1 cellular context compared by ENCODE assay signal in genomic region chr19:45792482-45793177, GRCh38.
TF ChIP-seq lines count a peak whose summit lies in the region.

A gene with protein sequence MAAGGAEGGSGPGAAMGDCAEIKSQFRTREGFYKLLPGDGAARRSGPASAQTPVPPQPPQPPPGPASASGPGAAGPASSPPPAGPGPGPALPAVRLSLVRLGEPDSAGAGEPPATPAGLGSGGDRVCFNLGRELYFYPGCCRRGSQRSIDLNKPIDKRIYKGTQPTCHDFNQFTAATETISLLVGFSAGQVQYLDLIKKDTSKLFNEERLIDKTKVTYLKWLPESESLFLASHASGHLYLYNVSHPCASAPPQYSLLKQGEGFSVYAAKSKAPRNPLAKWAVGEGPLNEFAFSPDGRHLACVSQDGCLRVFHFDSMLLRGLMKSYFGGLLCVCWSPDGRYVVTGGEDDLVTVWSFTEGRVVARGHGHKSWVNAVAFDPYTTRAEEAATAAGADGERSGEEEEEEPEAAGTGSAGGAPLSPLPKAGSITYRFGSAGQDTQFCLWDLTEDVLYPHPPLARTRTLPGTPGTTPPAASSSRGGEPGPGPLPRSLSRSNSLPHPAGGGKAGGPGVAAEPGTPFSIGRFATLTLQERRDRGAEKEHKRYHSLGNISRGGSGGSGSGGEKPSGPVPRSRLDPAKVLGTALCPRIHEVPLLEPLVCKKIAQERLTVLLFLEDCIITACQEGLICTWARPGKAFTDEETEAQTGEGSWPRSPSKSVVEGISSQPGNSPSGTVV (minus strand): TSS chr19:45792845. CDS start chr19:45792756, 89 bp downstream.

TF ChIP-seq in K562, 482 proteins besides CTCF, POLR2A, EP300 and RAD21 (continued from another document and continues in another):
- TF ChIP-seq, protein P1, sequence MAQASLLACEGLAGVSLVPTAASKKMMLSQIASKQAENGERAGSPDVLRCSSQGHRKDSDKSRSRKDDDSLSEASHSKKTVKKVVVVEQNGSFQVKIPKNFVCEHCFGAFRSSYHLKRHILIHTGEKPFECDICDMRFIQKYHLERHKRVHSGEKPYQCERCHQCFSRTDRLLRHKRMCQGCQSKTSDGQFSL (CRISPR knock-in tag; IDR thresholded peaks at IDR 0.05) = peak; percentile 45; the same call in 1 of the 2 replicates
- TF ChIP-seq, protein P1 (tag; IDR thresholded peaks at IDR 0.05) = no peak
- TF ChIP-seq MXI1 (IDR thresholded peaks at IDR 0.05; ENCODE audit: low read depth, low read length) (peak; percentile 97), CHCHD3 (CRISPR knock-in tag; IDR thresholded peaks at IDR 0.05) (no peak), CSDE1 (IDR thresholded peaks at IDR 0.05) (peak in 1 of 2 experiments; percentile 98; a peak in 2 of 4 replicates), SRF (CRISPR knock-in tag; IDR thresholded peaks at IDR 0.05) (peak in 1 of 2 experiments; percentile 53; a peak in 1 of 4 replicates), POLR2AphosphoS5 (IDR thresholded peaks at IDR 0.05; ENCODE audit: control insufficient read depth, insufficient read depth, low read depth, low read length) (peak; percentile 40; the same call in 1 of the 2 replicates), TEAD2 (tag; IDR thresholded peaks at IDR 0.05) (no peak), BMI1 (IDR thresholded peaks at IDR 0.05; ENCODE audit: low read length) (peak; percentile 98), CHD7 (IDR thresholded peaks at IDR 0.05; ENCODE audit: low read depth, low read length) (no peak), MYNN (IDR thresholded peaks at IDR 0.05) (peak; percentile 100), MYNN (CRISPR knock-in tag; IDR thresholded peaks at IDR 0.05) (peak; percentile 90; the same call in 1 of the 2 replicates), HNRNPLL (IDR thresholded peaks at IDR 0.05; ENCODE audit: low read depth, low read length, poor library complexity, severe bottlenecking) (peak; percentile 43), RBM25 (IDR thresholded peaks at IDR 0.05; ENCODE audit: low read depth, low read length, severe bottlenecking) (peak; percentile 76), SIN3B (IDR thresholded peaks at IDR 0.05; ENCODE audit: low read depth) (peak; percentile 82), ATF7 (IDR thresholded peaks at IDR 0.05) (peak; percentile 65; the same call in 1 of the 2 replicates), RB1 (IDR thresholded peaks at IDR 0.05; ENCODE audit: low read depth) (peak; percentile 91), SIN3A (IDR thresholded peaks at IDR 0.05; ENCODE audit: borderline replicate concordance in 2 of 2, control insufficient read depth in 1 of 2, low read depth in 2 of 2, low read length in 2 of 2) (peak; percentile 53 to 71; a peak in 2 of 4 replicates), GTF2E2 (tag; IDR thresholded peaks at IDR 0.05) (peak; percentile 23; the same call in 1 of the 2 replicates), NEUROD1 (IDR thresholded peaks at IDR 0.05; ENCODE audit: borderline replicate concordance, low read depth, low read length, partially characterized antibody) (peak; percentile 93), SMARCB1 (IDR thresholded peaks at IDR 0.05; ENCODE audit: insufficient read length, low read depth) (no peak), NRF1 (conservative IDR thresholded peaks at IDR 0.05 in 1 of 2, IDR thresholded peaks at IDR 0.05 in 1 of 2) (peak; percentile 60 to 70), CBX1 (IDR thresholded peaks at IDR 0.05; ENCODE audit: low read depth) (no peak), ZNF212 (CRISPR knock-in tag; IDR thresholded peaks at IDR 0.05) (no peak), MCM2 (IDR thresholded peaks at IDR 0.05; ENCODE audit: low read depth) (no peak), MAZ (CRISPR knock-in tag; conservative IDR thresholded peaks at IDR 0.05 in 1 of 2, IDR thresholded peaks at IDR 0.05 in 1 of 2) (peak; percentile 67 to 79; a peak in 2 of 4 replicates), FOXK1 (CRISPR knock-in tag; IDR thresholded peaks at IDR 0.05; ENCODE audit: borderline replicate concordance) (no peak), RBBP5 (IDR thresholded peaks at IDR 0.05; ENCODE audit: borderline replicate concordance, insufficient read depth, low read length, poor library complexity, severe bottlenecking) (peak; percentile 86), NFYB (IDR thresholded peaks at IDR 0.05; ENCODE audit: extremely low read depth, insufficient read length) (peak; percentile 15), EHMT2 (IDR thresholded peaks at IDR 0.05) (no peak), IRF9 (tag; IDR thresholded peaks at IDR 0.05) (no peak), POLR2G (IDR thresholded peaks at IDR 0.05; ENCODE audit: low read depth, low read length) (peak; percentile 92), ELF1 (tag; IDR thresholded peaks at IDR 0.05) (peak; percentile 87), ZBTB11 (CRISPR knock-in tag; IDR thresholded peaks at IDR 0.05) (peak in 2 of 3 experiments; percentile 65 to 92; a peak in 3 of 6 replicates)
- TF ChIP-seq, protein P2, sequence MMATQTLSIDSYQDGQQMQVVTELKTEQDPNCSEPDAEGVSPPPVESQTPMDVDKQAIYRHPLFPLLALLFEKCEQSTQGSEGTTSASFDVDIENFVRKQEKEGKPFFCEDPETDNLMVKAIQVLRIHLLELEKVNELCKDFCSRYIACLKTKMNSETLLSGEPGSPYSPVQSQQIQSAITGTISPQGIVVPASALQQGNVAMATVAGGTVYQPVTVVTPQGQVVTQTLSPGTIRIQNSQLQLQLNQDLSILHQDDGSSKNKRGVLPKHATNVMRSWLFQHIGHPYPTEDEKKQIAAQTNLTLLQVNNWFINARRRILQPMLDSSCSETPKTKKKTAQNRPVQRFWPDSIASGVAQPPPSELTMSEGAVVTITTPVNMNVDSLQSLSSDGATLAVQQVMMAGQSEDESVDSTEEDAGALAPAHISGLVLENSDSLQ (IDR thresholded peaks at IDR 0.05) = peak; percentile 99
- TF ChIP-seq, protein P3, sequence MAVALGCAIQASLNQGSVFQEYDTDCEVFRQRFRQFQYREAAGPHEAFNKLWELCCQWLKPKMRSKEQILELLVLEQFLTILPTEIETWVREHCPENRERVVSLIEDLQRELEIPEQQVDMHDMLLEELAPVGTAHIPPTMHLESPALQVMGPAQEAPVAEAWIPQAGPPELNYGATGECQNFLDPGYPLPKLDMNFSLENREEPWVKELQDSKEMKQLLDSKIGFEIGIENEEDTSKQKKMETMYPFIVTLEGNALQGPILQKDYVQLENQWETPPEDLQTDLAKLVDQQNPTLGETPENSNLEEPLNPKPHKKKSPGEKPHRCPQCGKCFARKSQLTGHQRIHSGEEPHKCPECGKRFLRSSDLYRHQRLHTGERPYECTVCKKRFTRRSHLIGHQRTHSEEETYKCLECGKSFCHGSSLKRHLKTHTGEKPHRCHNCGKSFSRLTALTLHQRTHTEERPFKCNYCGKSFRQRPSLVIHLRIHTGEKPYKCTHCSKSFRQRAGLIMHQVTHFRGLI (CRISPR knock-in tag; IDR thresholded peaks at IDR 0.05) = no peak
